8 cellular contexts compared by ENCODE assay signal in genomic region chr10:61592581-61592980, GRCh38.
DNase-seq lines count a peak whose midpoint lies in the region; ATAC-seq and TF ChIP-seq lines count a peak whose summit lies in the region.

No MANE protein-coding gene starts in this region.

- H3K9me3 ChIP-seq in HEK293 (ENCODE audit: control insufficient read depth, insufficient read depth, low read depth, low read length) (no peaks in the 10 kb centered on the region), Panc1 (ENCODE audit: control insufficient read depth, insufficient read depth, low read depth, low read length) (no peaks in the 10 kb centered on the region), left lung (no peaks in the 10 kb centered on the region), suprapubic skin (no peaks in the 10 kb centered on the region)

- no TSS peak for BruUV-seq in Panc1 (replicated peaks; lab: Mats Ljungman, UMichigan)

- POLR2A ChIA-PET in HEK293 (lab: Yijun Ruan, JAX) (no interaction called here), Panc1 (lab: Charles Lee) (no interaction called here)

- no peak for DNase-seq in GM10266 (ENCODE audit: extremely low spot score)
- no peak for DNase-seq in Panc1 (ENCODE audit: low read depth, low spot score)
- no peak for DNase-seq in left lung
- DNase-seq in NCI-H524 treated with DMSO at 0.1 percent for 48 hours (lab: John Stamatoyannopoulos, UW), result no peak
- no peak for DNase-seq in GF-D8 (lab: John Stamatoyannopoulos, UW)
- DNase-seq in activated gamma-delta T cell (lab: John Stamatoyannopoulos, UW), result no peak
- no peak for DNase-seq in suprapubic skin (ENCODE audit: low spot score in 2 of 2)

- intact Hi-C loops in Panc1 (cut with micrococcal nuclease; ENCODE audit: unreplicated experiment), result no loop called here
- intact Hi-C loops in left lung (cut with DNase I), result no loop called here

- no peak for TF ChIP-seq POLR2A in suprapubic skin (IDR thresholded peaks at IDR 0.05)

- peak; percentile 37 for TF ChIP-seq CTCF in GM10266 (IDR thresholded peaks at IDR 0.05; ENCODE audit: control insufficient read depth, insufficient read depth, low read depth, missing control alignments)
- no peak; the same call in 1 of the 2 replicates for TF ChIP-seq CTCF in HEK293 (tag by site-specific recombination; IDR thresholded peaks at IDR 0.05)
- TF ChIP-seq CTCF in Panc1 (IDR thresholded peaks at IDR 0.05), result peak; percentile 54
- no peak for TF ChIP-seq CTCF in left lung (IDR thresholded peaks at IDR 0.05)
- no peak for TF ChIP-seq CTCF in suprapubic skin (IDR thresholded peaks at IDR 0.05)

- H3K27ac ChIP-seq in HEK293 (ENCODE audit: extremely low read depth, low read depth, low read length), result no peak overlapping the region
- H3K27ac ChIP-seq in Panc1 (ENCODE audit: low read length), result no peak overlapping the region
- no peak overlapping the region for H3K27ac ChIP-seq in left lung
- no peak overlapping the region for H3K27ac ChIP-seq in suprapubic skin

- TF ChIP-seq EP300 in suprapubic skin (IDR thresholded peaks at IDR 0.05), result no peak

- H3K36me3 ChIP-seq in HEK293 (ENCODE audit: control insufficient read depth in 2 of 2, insufficient read depth in 1 of 2, low read length in 2 of 2) (no peaks in the 10 kb centered on the region), Panc1 (ENCODE audit: control insufficient read depth, insufficient read depth, low read length) (no peaks in the 10 kb centered on the region), left lung (no peaks in the 10 kb centered on the region), suprapubic skin (no peaks in the 10 kb centered on the region)

- no peak overlapping the region for H3K4me3 ChIP-seq in HEK293 (ENCODE audit: low read depth, low read length)
- H3K4me3 ChIP-seq in Panc1 (ENCODE audit: low read depth in 2 of 2, low read length in 2 of 2), result no peak overlapping the region
- H3K4me3 ChIP-seq in left lung, result no peak overlapping the region
- H3K4me3 ChIP-seq in suprapubic skin, result no peak overlapping the region

- ATAC-seq in Panc1 (no peak), left lung (peak; percentile 65)

- WGBS in suprapubic skin, result 67% methylated on average over 2 of the region's 2 CpGs

- no peaks in the 10 kb centered on the region for H3K27me3 ChIP-seq in Panc1 (ENCODE audit: control insufficient read depth, insufficient read depth, low read length)
- no peaks in the 10 kb centered on the region for H3K27me3 ChIP-seq in left lung
- H3K27me3 ChIP-seq in suprapubic skin, result no peaks in the 10 kb centered on the region

- H3K4me1 ChIP-seq in HEK293 (ENCODE audit: control insufficient read depth, insufficient read depth, low read length) (no peaks in the 10 kb centered on the region), Panc1 (ENCODE audit: control insufficient read depth, insufficient read depth, low read length) (no peaks in the 10 kb centered on the region), left lung (no peaks in the 10 kb centered on the region), suprapubic skin (no peaks in the 10 kb centered on the region)

- in situ Hi-C loops in Panc1 (cut with HindIII; ENCODE audit: low pct_unique_long_range_greater_than_20kb, low sequenced_read_pairs), result no loop called here

- CTCF ChIA-PET in HEK293 (lab: Yijun Ruan, JAX) (interaction anchor here (0.5 to 1.8 kb wide), 3 partner anchors 12 to 510 kb away, joined by 3 to 4 read pairs (median 3); no protein-coding TSS in a partner anchor), Panc1 (lab: Charles Lee) (no interaction called here)

TF ChIP-seq in HEK293, 187 proteins besides CTCF, POLR2A, EP300 and RAD21:
- peak; percentile 29; the same call in 1 of the 2 replicates for TF ChIP-seq ZNF654 (tag by site-specific recombination; IDR thresholded peaks at IDR 0.05; ENCODE audit: low read depth)
- TF ChIP-seq ZNF302 (tag by site-specific recombination; IDR thresholded peaks at IDR 0.05; ENCODE audit: low read depth), result no peak
- no peak for TF ChIP-seq ZNF155 (tag by site-specific recombination; IDR thresholded peaks at IDR 0.05)

Comparison
In these comparisons a context has a peak if more than half of its experiments do, and no peak if none do; other contexts are left out.
1. CTCF ChIP-seq: peak in GM10266 (single experiment) and Panc1 (single experiment); none in HEK293 (single experiment), left lung (0 of 2) and suprapubic skin (0 of 2).